Comparison of ENCODE assay signal across 16 cellular contexts in genomic region chr7:149197675-149198074, GRCh38. TPM values are rescaled to one million over a fixed set of nuclear protein-coding genes. Genes with fewer than 3 reads are reported as not detected.
DNase-seq lines count a peak whose midpoint lies in the region; ATAC-seq, FAIRE-seq and TF ChIP-seq lines count a peak whose summit lies in the region.
"Had no signal": no experiment of that assay in that cellular context is flagged by ENCODE, and none has a peak within 500 bp of the region (broad histone marks: within the 10 kb centered on the region; RNA-seq: fewer than 3 reads in every experiment).

No MANE protein-coding gene starts in this region.

- peaks cover 32% of the 10 kb centered on the region for H3K36me3 Mint-ChIP-seq in CD4-positive, CD25-positive, alpha-beta regulatory T cell
- H3K36me3 Mint-ChIP-seq in HFFc6 (ENCODE audit: low read depth): peaks cover 44% of the 10 kb centered on the region
- H3K36me3 Mint-ChIP-seq in nephron progenitor cell (ENCODE audit: low read depth): peaks cover 52% of the 10 kb centered on the region

- no peak for TF ChIP-seq RAD21 in GM12878 (IDR thresholded peaks at IDR 0.05; ENCODE audit: insufficient read depth, low read depth, low read length)

- no peak for TF ChIP-seq CTCF in HFFc6 (IDR thresholded peaks at IDR 0.05)
- no peak for TF ChIP-seq CTCF in GM12878 (IDR thresholded peaks at IDR 0.05 in 2 of 3, conservative IDR thresholded peaks at IDR 0.05 in 1 of 3; ENCODE audit: control insufficient read depth in 2 of 3, extremely low read depth in 1 of 3, insufficient read depth in 1 of 3, low read depth in 3 of 3, low read length in 3 of 3)
- no peak for TF ChIP-seq CTCF in nephron progenitor cell (IDR thresholded peaks at IDR 0.05)
- no peak for TF ChIP-seq CTCF in vagina (IDR thresholded peaks at IDR 0.05)

- peaks cover 22% of the 10 kb centered on the region for H3K4me1 ChIP-seq in CD4-positive, CD25-positive, alpha-beta regulatory T cell (ENCODE audit: control insufficient read depth, insufficient read depth, low read length, poor library complexity, severe bottlenecking)
- 0 out of 2 replicates have a peak, but pooled peaks cover 3% of the 10 kb centered on the region for H3K4me1 ChIP-seq in GM12878 (ENCODE audit: control insufficient read depth, insufficient read depth, low read length)
- H3K4me1 ChIP-seq in vagina: peaks cover 26% of the 10 kb centered on the region

- ATAC-seq in CD4-positive, CD25-positive, alpha-beta regulatory T cell (ENCODE audit: low read depth in 2 of 2): no peak
- no peak for ATAC-seq in GM12878
- no peak for ATAC-seq in HG02852 (IDR thresholded peaks at IDR 0.05; ENCODE audit: unreplicated experiment)
- ATAC-seq: left cardiac atrium had no signal

- no peak overlapping the region for H3K4me3 ChIP-seq in CD4-positive, CD25-positive, alpha-beta regulatory T cell (ENCODE audit: low read depth, low read length)
- H3K4me3 ChIP-seq in GM12878 (no peak overlapping the region), vagina (no peak overlapping the region)

- H3K9ac ChIP-seq in GM12878 (ENCODE audit: control insufficient read depth, insufficient read depth, low read length): no peak overlapping the region

- peak; percentile 38 for FAIRE-seq in GM12878 (lab: Jason Lieb, UNC)

- no peak overlapping the region for H3K27ac ChIP-seq in CD4-positive, CD25-positive, alpha-beta regulatory T cell (ENCODE audit: insufficient read depth, low read length, poor library complexity, severe bottlenecking)
- no peak overlapping the region for H3K27ac ChIP-seq in GM12878 (ENCODE audit: control insufficient read depth, insufficient read depth)
- no peak overlapping the region for H3K27ac ChIP-seq in vagina

- BruUV-seq in GM12878 (replicated peaks; lab: Mats Ljungman, UMichigan): no TSS peak

- no peaks in the 10 kb centered on the region for H4K20me1 ChIP-seq in GM12878 (ENCODE audit: control insufficient read depth, insufficient read depth)

- no peak for TF ChIP-seq EP300 in GM12878 (IDR thresholded peaks at IDR 0.05; ENCODE audit: borderline replicate concordance in 1 of 2, control insufficient read depth in 1 of 2, low read depth in 2 of 2, low read length in 2 of 2)

- RAD21 ChIA-PET in GM12878 (lab: Charles Lee; ENCODE audit: unreplicated experiment): interaction anchor here (0.6 kb wide), 1 partner anchor 70 kb away, joined by 3 read pairs; no protein-coding TSS in a partner anchor

- POLR2A ChIA-PET in GM12878 (lab: Charles Lee): interaction anchor here (0.7 to 4.3 kb wide), 2 partner anchors 25 to 51 kb away, joined by 3 to 20 read pairs; partner anchors contain the start of gene ZNF398

- intact Hi-C loops in GM12878 (cut with micrococcal nuclease; ENCODE audit: unreplicated experiment) (loop anchor here (5.0 kb wide), 1 partner anchor 40 kb away; the partner anchor contains the start of gene ZNF212), vagina (cut with DNase I) (no loop called here)

- no peaks in the 10 kb centered on the region for H3K27me3 Mint-ChIP-seq in CD4-positive, CD25-positive, alpha-beta regulatory T cell
- H3K27me3 Mint-ChIP-seq in HFFc6 (ENCODE audit: insufficient read depth) (peaks cover 3% of the 10 kb centered on the region; the same call in 1 of the 2 replicates), nephron progenitor cell (ENCODE audit: low read depth, poor library complexity) (no peaks in the 10 kb centered on the region)
- H3K27me3 Mint-ChIP-seq: activated B cell treated with CpG ODN at 0.5 μM for 24 hours; CD4-positive, alpha-beta memory T cell had no signal

- peak overlapping the region; percentile 88 to 98 (median 91) for H3K4me3 Mint-ChIP-seq in CD4-positive, CD25-positive, alpha-beta regulatory T cell
- H3K4me3 Mint-ChIP-seq in HFFc6 (no peak overlapping the region), nephron progenitor cell (peak overlapping the region; percentile 15)

- in situ Hi-C loops in GM12878 (cut with MboI): no loop called here

- TF ChIP-seq POLR2A in GM12878 (IDR thresholded peaks at IDR 0.05; ENCODE audit: low read depth, low read length) (no peak), vagina (IDR thresholded peaks at IDR 0.05) (no peak)

- no peaks in the 10 kb centered on the region for H3K27me3 ChIP-seq in CD4-positive, CD25-positive, alpha-beta regulatory T cell (ENCODE audit: control insufficient read depth, insufficient read depth, low read length)
- H3K27me3 ChIP-seq in GM12878 (replicated peaks in 1 of 2; ENCODE audit: control insufficient read depth in 2 of 2, insufficient read depth in 2 of 2, low read length in 1 of 2) (no peaks in the 10 kb centered on the region), vagina (no peaks in the 10 kb centered on the region)

- H3K27ac Mint-ChIP-seq in CD4-positive, CD25-positive, alpha-beta regulatory T cell: peak overlapping the region in 2 of 3 donors; percentile 49 to 93
- H3K27ac Mint-ChIP-seq in HFFc6: peak overlapping the region; percentile 38; the same call in 1 of the 2 replicates
- H3K27ac Mint-ChIP-seq in nephron progenitor cell: no peak overlapping the region
- H3K27ac Mint-ChIP-seq: activated B cell treated with CpG ODN at 0.5 μM for 24 hours had no signal

- H2AFZ ChIP-seq in GM12878 (ENCODE audit: control insufficient read depth, low read depth, low read length): no peak overlapping the region

- no peak for DNase-seq in CD4-positive, CD25-positive, alpha-beta regulatory T cell
- DNase-seq in HFFc6 (no peak), GM12878 (ENCODE audit: low read depth, low spot score) (no peak), nephron progenitor cell (no peak), SW 1271 (lab: John Stamatoyannopoulos, UW) (no peak), vagina (ENCODE audit: extremely low spot score in 2 of 2) (no peak)
- DNase-seq: activated B cell treated with CpG ODN at 0.5 μM for 24 hours; activated gamma-delta T cell; CD4-positive, alpha-beta memory T cell; central memory CD4-positive, alpha-beta T cell; GDM1; left cardiac atrium; NCI-H2227 treated with DMSO at 0.1 percent for 48 hours; stimulated activated CD4-positive, alpha-beta T cell treated with anti-CD3 and anti-CD28 coated beads, Interleukin-1b, Interleukin-23, amount 100 ng/mL, for 48 hours; stimulated activated CD8-positive, alpha-beta memory T cell treated with anti-CD3 and anti-CD28 coated beads, Interleukin-4, amount 100 ng/mL, for 48 hours had no signal

- H3K9me3 ChIP-seq in CD4-positive, CD25-positive, alpha-beta regulatory T cell (ENCODE audit: control insufficient read depth in 2 of 2, low read length in 2 of 2): no peaks in the 10 kb centered on the region
- H3K9me3 ChIP-seq in GM12878 (replicated peaks; ENCODE audit: control insufficient read depth, insufficient read depth, low read length) (no peaks in the 10 kb centered on the region), vagina (no peaks in the 10 kb centered on the region)

- peaks cover 34% of the 10 kb centered on the region for H3K79me2 ChIP-seq in GM12878 (ENCODE audit: control insufficient read depth, insufficient read depth, low read length)

- 74% methylated on average over 4 of the region's 4 CpGs for WGBS in GM12878 (ENCODE audit: insufficient coverage, insufficient replicate concordance, low lambda C conversion rate, missing lambda C conversion rate)

- SMC1A ChIA-PET in GM12878 (lab: Charles Lee; ENCODE audit: uncharacterized antibody, unreplicated experiment): interaction anchor here (1.0 kb wide), 1 partner anchor 34 kb away, joined by 3 read pairs; no protein-coding TSS in a partner anchor

- H3K4me2 ChIP-seq in GM12878 (ENCODE audit: control insufficient read depth, insufficient read depth): no peak overlapping the region

- H3K9me3 Mint-ChIP-seq in CD4-positive, CD25-positive, alpha-beta regulatory T cell: peaks cover 0 to 2% (median 0%) of the 10 kb centered on the region in 7 donors
- no peaks in the 10 kb centered on the region for H3K9me3 Mint-ChIP-seq in HFFc6
- H3K9me3 Mint-ChIP-seq in nephron progenitor cell: peaks cover 4% of the 10 kb centered on the region
- H3K9me3 Mint-ChIP-seq: activated B cell treated with CpG ODN at 0.5 μM for 24 hours; CD4-positive, alpha-beta memory T cell had no signal

- H3K4me1 Mint-ChIP-seq in CD4-positive, CD25-positive, alpha-beta regulatory T cell: peaks cover 7 to 54% (median 37%) of the 10 kb centered on the region in 4 donors
- peaks cover 44% of the 10 kb centered on the region for H3K4me1 Mint-ChIP-seq in HFFc6 (ENCODE audit: low read depth)
- H3K4me1 Mint-ChIP-seq in nephron progenitor cell: peaks cover 28% of the 10 kb centered on the region

- H3K36me3 ChIP-seq in CD4-positive, CD25-positive, alpha-beta regulatory T cell (ENCODE audit: control insufficient read depth, insufficient read depth, low read length): peaks cover 32% of the 10 kb centered on the region
- H3K36me3 ChIP-seq in GM12878 (ENCODE audit: control insufficient read depth in 2 of 2, insufficient read depth in 2 of 2, low read length in 1 of 2): peaks cover 8 to 14% of the 10 kb centered on the region in 2 experiments
- H3K36me3 ChIP-seq in vagina: peaks cover 0 to 43% of the 10 kb centered on the region in 2 donors

- CTCF ChIA-PET in GM12878 (lab: Yijun Ruan, JAX): interaction anchor here (0.8 to 2.7 kb wide), 5 partner anchors 15 to 132 kb away, joined by 3 to 9 read pairs (median 4); partner anchors contain the start of genes ZNF398 and ZNF783

RNA-seq across cellular contexts. Expression of gene ZNF282, which starts 2.3 kb away (rescaled TPM):
- total RNA-seq in CD4-positive, CD25-positive, alpha-beta regulatory T cell: 18.6 TPM
- 1 to 10 TPM in 3 of 4 donors, under 1 TPM in 1; 0.83 to 1.4 (median 1.2) TPM for polyA plus RNA-seq in CD4-positive, CD25-positive, alpha-beta regulatory T cell
- total RNA-seq in HFFc6 (2021; fragmentation: NEBNext Ultra II Directional; extraction: Animal tissue kit (Norgen Biotek cat#: 25700)): 10 to 100 TPM; 18.6 to 23.6 (median 21.0) TPM
- 29.0 and 61.3 TPM in 2 replicates for total RNA-seq in GM12878 (2013; cell fraction: nucleolus; rRNA removed)
- total RNA-seq in GM12878 (2014; rRNA removed): 14.2 and 15.2 TPM in 2 replicates
- total RNA-seq in GM12878 (2014; rRNA removed; fragmentation: Illumina TruSeq; extraction: Trizol): 8.3 and 8.4 TPM in 2 replicates
- 28.4 and 30.9 TPM in 2 replicates for total RNA-seq in GM12878 (2021)
- polyA plus RNA-seq in GM12878 (2011; ENCODE audit: low read depth): 3.8 TPM
- 6.5 and 14.3 TPM in 2 replicates for polyA plus RNA-seq in GM12878 (2011; rRNA removed)
- 11.9 and 17.1 TPM in 2 replicates for polyA plus RNA-seq in GM12878 (2011; cell fraction: cytosol; rRNA removed)
- 22.0 and 28.1 TPM in 2 replicates for polyA plus RNA-seq in GM12878 (2011; cell fraction: nucleus; rRNA removed)
- 10.7 and 12.8 TPM in 2 replicates for polyA plus RNA-seq in GM12878 (2012)
- polyA plus RNA-seq in GM12878 (2014; fragmentation: Illumina TruSeq; extraction: Trizol): 2.7 and 7.8 TPM in 2 replicates
- polyA plus RNA-seq in GM12878 (2014; fragmentation: Nextera tagmentation; extraction: Ambion mirVana): under 1 TPM; 0.35 to 0.84 TPM
- 18.2 and 28.3 TPM in 2 replicates for polyA plus RNA-seq in GM12878 (2014; rRNA removed)
- 1 to 10 TPM; 2.2 to 2.5 TPM for polyA plus RNA-seq in GM12878 (2016; fragmentation: Nextera tagmentation; extraction: Ambion mirVana)
- polyA minus RNA-seq in GM12878 (2011; rRNA and poly(A)+ RNA removed): 8.1 and 18.7 TPM in 2 replicates
- 10.2 and 11.0 TPM in 2 replicates for polyA minus RNA-seq in GM12878 (2011; cell fraction: cytosol; rRNA and poly(A)+ RNA removed)
- polyA minus RNA-seq in GM12878 (2011; cell fraction: nucleus; rRNA and poly(A)+ RNA removed): 16.7 and 17.4 TPM in 2 replicates
- 17.9 TPM for total RNA-seq in vagina

RNA-seq across cellular contexts. Expression of gene ZNF212, which starts 41.8 kb away (rescaled TPM):
- 14.2 TPM for total RNA-seq in CD4-positive, CD25-positive, alpha-beta regulatory T cell
- polyA plus RNA-seq in CD4-positive, CD25-positive, alpha-beta regulatory T cell: 10 to 100 TPM in 1 of 4 donors, 1 to 10 TPM in 3; 3.3 to 12.6 (median 6.4) TPM
- 1 to 10 TPM; 6.2 to 8.2 (median 6.3) TPM for total RNA-seq in HFFc6 (2021; fragmentation: NEBNext Ultra II Directional; extraction: Animal tissue kit (Norgen Biotek cat#: 25700))
- 16.7 and 19.2 TPM in 2 replicates for total RNA-seq in GM12878 (2013; cell fraction: nucleolus; rRNA removed)
- total RNA-seq in GM12878 (2014; rRNA removed) (4.6 and 5.6 TPM in 2 replicates), GM12878 (2014; rRNA removed; fragmentation: Illumina TruSeq; extraction: Trizol) (4.4 TPM in 2 replicates), GM12878 (2021) (9.4 and 11.6 TPM in 2 replicates), vagina (8.8 TPM)
- polyA plus RNA-seq in GM12878 (2011; ENCODE audit: low read depth): 4.9 TPM
- polyA plus RNA-seq in GM12878 (2011; rRNA removed) (3.1 and 3.7 TPM in 2 replicates), GM12878 (2014; fragmentation: Illumina TruSeq; extraction: Trizol) (3.3 and 5.7 TPM in 2 replicates), GM12878 (2014; fragmentation: Nextera tagmentation; extraction: Ambion mirVana) (1 to 10 TPM; 1.2 to 2.1 TPM), GM12878 (2014; rRNA removed) (5.1 and 6.1 TPM in 2 replicates), GM12878 (2016; fragmentation: Nextera tagmentation; extraction: Ambion mirVana) (1 to 10 TPM; 8.7 to 9.6 TPM)
- 4.3 and 5.1 TPM in 2 replicates for polyA plus RNA-seq in GM12878 (2011; cell fraction: cytosol; rRNA removed)
- polyA plus RNA-seq in GM12878 (2011; cell fraction: nucleus; rRNA removed): 8.6 and 11.1 TPM in 2 replicates
- 5.6 and 6.9 TPM in 2 replicates for polyA plus RNA-seq in GM12878 (2012)
- 2.0 and 5.6 TPM in 2 replicates for polyA minus RNA-seq in GM12878 (2011; rRNA and poly(A)+ RNA removed)
- 1.2 and 2.1 TPM in 2 replicates for polyA minus RNA-seq in GM12878 (2011; cell fraction: cytosol; rRNA and poly(A)+ RNA removed)
- 4.6 and 7.7 TPM in 2 replicates for polyA minus RNA-seq in GM12878 (2011; cell fraction: nucleus; rRNA and poly(A)+ RNA removed)

RNA-seq across cellular contexts. Expression of gene ZNF398, which starts 50.4 kb away (rescaled TPM):
- 14.4 TPM for total RNA-seq in CD4-positive, CD25-positive, alpha-beta regulatory T cell
- 10 to 100 TPM in 2 of 4 donors, 1 to 10 TPM in 2; 5.5 to 13.4 (median 10.4) TPM for polyA plus RNA-seq in CD4-positive, CD25-positive, alpha-beta regulatory T cell
- 10 to 100 TPM; 11.0 to 12.1 (median 11.6) TPM for total RNA-seq in HFFc6 (2021; fragmentation: NEBNext Ultra II Directional; extraction: Animal tissue kit (Norgen Biotek cat#: 25700))
- 18.3 and 23.5 TPM in 2 replicates for total RNA-seq in GM12878 (2013; cell fraction: nucleolus; rRNA removed)
- total RNA-seq in GM12878 (2014; rRNA removed) (9.8 and 13.6 TPM in 2 replicates), GM12878 (2014; rRNA removed; fragmentation: Illumina TruSeq; extraction: Trizol) (9.3 and 9.5 TPM in 2 replicates), GM12878 (2021) (12.9 and 15.3 TPM in 2 replicates), vagina (21.4 TPM)
- 3.9 TPM for polyA plus RNA-seq in GM12878 (2011; ENCODE audit: low read depth)
- polyA plus RNA-seq in GM12878 (2011; rRNA removed) (4.1 and 8.1 TPM in 2 replicates), GM12878 (2014; fragmentation: Illumina TruSeq; extraction: Trizol) (8.3 and 10.4 TPM in 2 replicates), GM12878 (2014; fragmentation: Nextera tagmentation; extraction: Ambion mirVana) (1 to 10 TPM; 2.3 to 2.5 TPM), GM12878 (2014; rRNA removed) (7.8 and 9.3 TPM in 2 replicates), GM12878 (2016; fragmentation: Nextera tagmentation; extraction: Ambion mirVana) (10 to 100 TPM; 10.6 to 10.9 TPM)
- 7.9 and 9.8 TPM in 2 replicates for polyA plus RNA-seq in GM12878 (2011; cell fraction: cytosol; rRNA removed)
- polyA plus RNA-seq in GM12878 (2011; cell fraction: nucleus; rRNA removed): 12.4 and 12.9 TPM in 2 replicates
- 4.8 TPM in 2 replicates for polyA plus RNA-seq in GM12878 (2012)
- 20.1 and 23.0 TPM in 2 replicates for polyA minus RNA-seq in GM12878 (2011; rRNA and poly(A)+ RNA removed)
- 6.5 TPM in 2 replicates for polyA minus RNA-seq in GM12878 (2011; cell fraction: cytosol; rRNA and poly(A)+ RNA removed)
- polyA minus RNA-seq in GM12878 (2011; cell fraction: nucleus; rRNA and poly(A)+ RNA removed): 9.1 and 18.6 TPM in 2 replicates
